20 cellular contexts compared by ENCODE assay signal in the genomic region with DNA sequence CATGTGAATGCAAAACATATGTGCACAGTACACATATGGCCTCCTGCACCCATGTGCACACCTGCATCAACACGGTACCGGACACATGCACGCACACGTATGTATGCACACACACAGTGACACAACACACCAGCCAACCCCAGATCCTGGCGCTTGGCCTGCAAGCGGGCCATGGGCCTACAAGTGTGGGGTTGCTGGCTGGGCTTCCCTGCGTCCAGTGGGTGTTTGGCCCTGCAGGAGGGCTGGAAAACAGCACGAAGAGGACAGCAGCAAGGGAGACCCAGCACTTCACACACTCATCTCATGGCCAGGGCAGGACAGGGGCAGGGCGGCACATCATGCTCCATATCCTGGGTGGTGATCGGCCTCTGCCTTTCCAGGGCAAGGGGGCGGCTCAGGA.
"Had no signal": no experiment of that assay in that cellular context is flagged by ENCODE, and none has a peak within 500 bp of the region (broad histone marks: within the 10 kb centered on the region; RNA-seq: fewer than 3 reads in every experiment).

No MANE protein-coding gene starts in this region.

- H3K27ac ChIP-seq: brain microvascular endothelial cell, cardiac muscle cell, PC-9, SJCRH30 had no signal

- H3K27ac Mint-ChIP-seq: activated CD8-positive, alpha-beta T cell treated with anti-CD3 and anti-CD28 coated beads for 36 hours; activated naive CD4-positive, alpha-beta T cell treated with anti-CD3 and anti-CD28 coated beads, Interleukin-2, amount 50 U/mL, for 24 hours had no signal

- H3K4me2 ChIP-seq: PC-9, SK-N-SH had no signal

- H3K4me3 Mint-ChIP-seq: activated CD8-positive, alpha-beta T cell treated with anti-CD3 and anti-CD28 coated beads for 36 hours; activated naive CD4-positive, alpha-beta T cell treated with anti-CD3 and anti-CD28 coated beads, Interleukin-2, amount 50 U/mL, for 24 hours had no signal

- H3K36me3 ChIP-seq: cardiac muscle cell, SJCRH30 had no signal

- DNase-seq: activated CD4-positive, alpha-beta T cell treated with anti-CD3 and anti-CD28 coated beads for 4 hours; activated CD8-positive, alpha-beta memory T cell treated with anti-CD3 and anti-CD28 coated beads, Interleukin-2, amount 50 U/mL, for 4 hours; activated CD8-positive, alpha-beta T cell treated with anti-CD3 and anti-CD28 coated beads for 36 hours; activated naive CD4-positive, alpha-beta T cell; amygdala; brain microvascular endothelial cell; Kasumi-1; NCI-H1105 treated with DMSO at 0.1 percent for 48 hours; NCI-H1436 treated with DMSO at 0.1 percent for 48 hours; NCI-H187 treated with DMSO at 0.1 percent for 48 hours; NCI-H2081 treated with DMSO at 0.1 percent for 48 hours; NCI-H446; NCI-H524; PC-9; SJCRH30; SK-N-SH; T-helper 1 cell had no signal

- H3K36me3 Mint-ChIP-seq: activated naive CD4-positive, alpha-beta T cell treated with anti-CD3 and anti-CD28 coated beads, Interleukin-2, amount 50 U/mL, for 24 hours had no signal

- H3K4me1 Mint-ChIP-seq: activated naive CD4-positive, alpha-beta T cell treated with anti-CD3 and anti-CD28 coated beads, Interleukin-2, amount 50 U/mL, for 24 hours had no signal

- H3K27me3 ChIP-seq: brain microvascular endothelial cell, cardiac muscle cell, SJCRH30 had no signal

- H3K9me3 ChIP-seq: SJCRH30, SK-N-SH had no signal

- H3K9me3 Mint-ChIP-seq: activated CD8-positive, alpha-beta T cell treated with anti-CD3 and anti-CD28 coated beads for 36 hours; activated naive CD4-positive, alpha-beta T cell treated with anti-CD3 and anti-CD28 coated beads, Interleukin-2, amount 50 U/mL, for 24 hours had no signal

- H3K4me3 ChIP-seq: cardiac muscle cell, K562, PC-9, SJCRH30 had no signal

- H3K9ac ChIP-seq: SK-N-SH had no signal

- H2AFZ ChIP-seq: PC-9 had no signal
